Comparison of ENCODE assay signal across 10 cellular contexts in the genomic region with DNA sequence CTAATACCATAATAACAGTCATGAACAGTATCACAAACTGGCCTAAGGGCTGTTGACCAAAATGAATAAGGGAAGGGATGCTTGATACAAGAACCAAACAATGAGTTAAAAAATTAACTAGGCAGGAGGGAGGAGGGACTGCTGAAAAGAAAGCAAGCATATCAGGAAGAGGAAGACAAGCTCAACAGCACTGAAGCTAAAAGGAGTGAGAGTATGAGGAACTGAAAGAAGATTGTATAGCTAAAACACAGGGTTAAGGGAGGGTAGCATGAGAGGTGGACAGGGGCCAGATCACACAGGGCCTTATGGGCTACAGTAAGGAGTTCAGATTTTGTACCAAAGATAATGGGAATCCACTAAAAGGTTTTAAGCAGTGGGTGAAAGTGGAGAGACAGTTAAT. TPM values are rescaled to one million over a fixed set of nuclear protein-coding genes. Genes with fewer than 3 reads are reported as not detected.
DNase-seq lines count a peak whose midpoint lies in the region; ATAC-seq and TF ChIP-seq lines count a peak whose summit lies in the region.
"Had no signal": no experiment of that assay in that cellular context is flagged by ENCODE, and none has a peak within 500 bp of the region (broad histone marks: within the 10 kb centered on the region; RNA-seq: fewer than 3 reads in every experiment).

No MANE protein-coding gene starts in this region.

- no peak for TF ChIP-seq CTCF in foreskin fibroblast (IDR thresholded peaks at IDR 0.05; ENCODE audit: low read depth, low read length)

- ATAC-seq in GM18508 (IDR thresholded peaks at IDR 0.05; ENCODE audit: insufficient read depth, unreplicated experiment) (peak; percentile 99), GM21526 (IDR thresholded peaks at IDR 0.05; ENCODE audit: low FRiP score, unreplicated experiment) (peak; percentile 98), HG03439 (IDR thresholded peaks at IDR 0.05; ENCODE audit: unreplicated experiment) (peak; percentile 95), esophagus mucosa (peak; percentile 35)

- no peak overlapping the region for H3K4me3 ChIP-seq in foreskin fibroblast (ENCODE audit: low read depth in 1 of 2, low read length in 2 of 2)

- DNase-seq in ecto neural progenitor cell (ENCODE audit: low spot score) = no peak
- DNase-seq in T1000 (lab: John Stamatoyannopoulos, UW) = no peak
- no peak for DNase-seq in activated naive CD4-positive, alpha-beta T cell treated with Interleukin-2 at 50 U/mL for 16 hours
- DNase-seq in foreskin fibroblast = no peak
- DNase-seq: right cardiac atrium had no signal

RNA-seq across cellular contexts. Expression of gene ITGA7, which starts 34.1 kb away (rescaled TPM):
- 6.7 TPM for total RNA-seq in esophagus mucosa

RNA-seq across cellular contexts. Expression of gene OR10P1, which starts 36.9 kb away (rescaled TPM):
- not detected for total RNA-seq in esophagus mucosa
- total RNA-seq: T-helper 2 cell treated with Interferon-gamma antibody and Interleukin-4, amounts not matched to agents 100 ng/mL and 5 ng/mL, for 36 hours had no signal

RNA-seq across cellular contexts. Expression of gene BLOC1S1, which starts 42.2 kb away (rescaled TPM):
- total RNA-seq in esophagus mucosa = 109 TPM

RNA-seq across cellular contexts. Expression of gene RDH5, which starts 46.6 kb away (rescaled TPM):
- 0.92 TPM for total RNA-seq in esophagus mucosa

RNA-seq across cellular contexts. Expression of gene CD63, which starts 55.2 kb away (rescaled TPM):
- 253 TPM for total RNA-seq in esophagus mucosa

Comparison
In these comparisons a context has a peak if more than half of its experiments do, and no peak if none do; other contexts are left out.
1. ATAC-seq: peak in every context shown above with its lines; median percentile 99 in GM18508; 98 in GM21526; 95 in HG03439; 35 in esophagus mucosa.